Comparison of ENCODE assay signal across 24 cellular contexts in genomic region chr15:69089258-69089657, GRCh38.
A peak's percentile ranks its signal among the peaks of the same experiment; 100 is the strongest.
DNase-seq lines count a peak whose midpoint lies in the region; ATAC-seq and TF ChIP-seq lines count a peak whose summit lies in the region.
"Had no signal": no experiment of that assay in that cellular context is flagged by ENCODE, and none has a peak within 500 bp of the region (broad histone marks: within the 10 kb centered on the region; RNA-seq: fewer than 3 reads in every experiment).

No MANE protein-coding gene starts in this region.

- ATAC-seq in WTC11 (no peak), HG03457 (IDR thresholded peaks at IDR 0.05; ENCODE audit: unreplicated experiment) (no peak), HG03521 (IDR thresholded peaks at IDR 0.05; ENCODE audit: unreplicated experiment) (no peak)
- ATAC-seq: A549, GM12878, Panc1 had no signal

- TF ChIP-seq CTCF in HEK293 (tag by site-specific recombination; IDR thresholded peaks at IDR 0.05): no peak
- no peak for TF ChIP-seq CTCF in WTC11 (IDR thresholded peaks at IDR 0.05)

- peak overlapping the region; percentile 49 for H3K4me3 Mint-ChIP-seq in WTC11
- H3K4me3 Mint-ChIP-seq: B cell; CD4-positive, alpha-beta T cell had no signal

- H3K27ac ChIP-seq in BLaER1 treated with 17β-estradiol and CSF1 and Interleukin-3, amounts not matched to agents 10 nM and 100 nM: no peak overlapping the region
- H3K27ac ChIP-seq in HEK293 (ENCODE audit: extremely low read depth, low read depth, low read length) (no peak overlapping the region), iPS-18a (ENCODE audit: low read length) (no peak overlapping the region)

- no peak for DNase-seq in WTC11 (ENCODE audit: low spot score)
- DNase-seq in CD1c-positive myeloid dendritic cell (ENCODE audit: extremely low spot score): no peak
- DNase-seq in stimulated activated CD4-positive, alpha-beta T cell treated with anti-CD3 and anti-CD28 coated beads, Interleukin-4, amount 100 ng/mL, for 24 hours: no peak
- DNase-seq: CD4-positive, alpha-beta T cell; COR-L47; DND-41; HCEC 1CT; KBM-7; NCI-H1092; NCI-H1694; NCI-H2171 treated with DMSO at 0.1 percent for 48 hours; NCI-H446; NK-92 treated with Interleukin-12 subunit alpha and Interleukin-12 subunit beta, amount 100 ng/mL, for 24 hours; SIG-M5; SK-N-SH had no signal

- H3K27ac Mint-ChIP-seq in WTC11: peak overlapping the region; percentile 99
- H3K27ac Mint-ChIP-seq: B cell; CD4-positive, alpha-beta T cell had no signal

- H4K20me1 ChIP-seq in BLaER1 treated with 17β-estradiol and CSF1 and Interleukin-3, amounts not matched to agents 10 nM and 100 nM: no peaks in the 10 kb centered on the region

- no peak overlapping the region for H3K4me3 ChIP-seq in BLaER1 treated with 17β-estradiol and CSF1 and Interleukin-3, amounts not matched to agents 10 nM and 100 nM
- H3K4me3 ChIP-seq in HEK293 (ENCODE audit: low read depth, low read length) (no peak overlapping the region), iPS-18a (ENCODE audit: low read length) (peak overlapping the region; percentile 26)
- H3K4me3 ChIP-seq: A549, GM12878 had no signal

- H3K4me2 ChIP-seq in BLaER1 treated with 17β-estradiol and CSF1 and Interleukin-3, amounts not matched to agents 10 nM and 100 nM: peak overlapping the region in 7 of 11 experiments; percentile 71 to 95 (median 82); a peak in 10 of 22 replicates
- H3K4me2 ChIP-seq: A549, SK-N-SH had no signal

- H3K9ac ChIP-seq in BLaER1 treated with 17β-estradiol and CSF1 and Interleukin-3, amounts not matched to agents 10 nM and 100 nM: no peak overlapping the region
- no peak overlapping the region for H3K9ac ChIP-seq in iPS-18a (ENCODE audit: low read length)
- H3K9ac ChIP-seq: SK-N-SH had no signal

- peaks cover 15% of the 10 kb centered on the region for H3K27me3 Mint-ChIP-seq in WTC11 (ENCODE audit: low read depth)

- H3K27me3 ChIP-seq in BLaER1 treated with 17β-estradiol and CSF1 and Interleukin-3, amounts not matched to agents 10 nM and 100 nM: no peaks in the 10 kb centered on the region
- peaks cover 17% of the 10 kb centered on the region for H3K27me3 ChIP-seq in iPS-18a (ENCODE audit: control insufficient read depth, insufficient read depth, low read length)

- H3K4me1 Mint-ChIP-seq in WTC11: peaks cover 98% of the 10 kb centered on the region
- H3K4me1 Mint-ChIP-seq: B cell had no signal

- CTCF ChIA-PET in HEK293 (lab: Yijun Ruan, JAX) (interaction anchor here (0.6 kb wide), 1 partner anchor 592 kb away, joined by 3 read pairs; no protein-coding TSS in a partner anchor), WTC11 (lab: Charles Lee) (interaction anchor here (1.0 to 1.8 kb wide), 8 partner anchors 14 to 535 kb away, joined by 3 to 5 read pairs (median 4); no protein-coding TSS in a partner anchor)

- no peaks in the 10 kb centered on the region for H3K36me3 Mint-ChIP-seq in WTC11

- POLR2A ChIA-PET in HEK293 (lab: Yijun Ruan, JAX) (no interaction called here), WTC11 (lab: Charles Lee) (interaction anchor here (0.8 to 1.0 kb wide), 2 partner anchors 9 to 11 kb away, joined by 3 read pairs; no protein-coding TSS in a partner anchor)

- no peaks in the 10 kb centered on the region for H3K9me3 Mint-ChIP-seq in WTC11
- H3K9me3 Mint-ChIP-seq: CD4-positive, alpha-beta T cell had no signal

- no peaks in the 10 kb centered on the region; a peak in 1 of 22 replicates for H3K9me3 ChIP-seq in BLaER1 treated with 17β-estradiol and CSF1 and Interleukin-3, amounts not matched to agents 10 nM and 100 nM (replicated peaks in 1 of 11)
- H3K9me3 ChIP-seq in HEK293 (ENCODE audit: control insufficient read depth, insufficient read depth, low read depth, low read length): no peaks in the 10 kb centered on the region
- no peaks in the 10 kb centered on the region for H3K9me3 ChIP-seq in iPS-18a (ENCODE audit: control insufficient read depth, low read depth, low read length)
- H3K9me3 ChIP-seq: A549, SK-N-SH had no signal

- H3K36me3 ChIP-seq in BLaER1 treated with 17β-estradiol and CSF1 and Interleukin-3, amounts not matched to agents 10 nM and 100 nM: no peaks in the 10 kb centered on the region
- H3K36me3 ChIP-seq in HEK293 (ENCODE audit: control insufficient read depth in 2 of 2, insufficient read depth in 1 of 2, low read length in 2 of 2): no peaks in the 10 kb centered on the region
- H3K36me3 ChIP-seq in iPS-18a (ENCODE audit: control insufficient read depth, low read depth, low read length): no peaks in the 10 kb centered on the region

- H3K4me1 ChIP-seq in BLaER1 treated with 17β-estradiol and CSF1 and Interleukin-3, amounts not matched to agents 10 nM and 100 nM: peaks cover 10 to 62% (median 44%) of the 10 kb centered on the region in 10 experiments; a peak in 19 of 20 replicates
- H3K4me1 ChIP-seq in HEK293 (ENCODE audit: control insufficient read depth, insufficient read depth, low read length) (peaks cover 30% of the 10 kb centered on the region), iPS-18a (ENCODE audit: control insufficient read depth, low read depth, low read length) (peaks cover 85% of the 10 kb centered on the region)

TF ChIP-seq in HEK293, 187 proteins besides CTCF, POLR2A, EP300 and RAD21:
- peak; percentile 24; the same call in 1 of the 2 replicates for TF ChIP-seq ZNF223 (tag by site-specific recombination; IDR thresholded peaks at IDR 0.05)
- no peak for TF ChIP-seq ZNF837 (tag by site-specific recombination; IDR thresholded peaks at IDR 0.05)
- peak; percentile 20; the same call in 1 of the 2 replicates for TF ChIP-seq ZIC2 (tag by site-specific recombination; IDR thresholded peaks at IDR 0.05)

TF ChIP-seq in WTC11, 78 proteins besides CTCF, POLR2A, EP300 and RAD21:
- no peak for TF ChIP-seq MLX (CRISPR knock-in tag; IDR thresholded peaks at IDR 0.05)
- TF ChIP-seq ZNF219 (CRISPR knock-in tag; IDR thresholded peaks at IDR 0.05; ENCODE audit: borderline replicate concordance): peak; percentile 51; the same call in 1 of the 2 replicates
- 0 out of 2 replicates have a peak, but pooled peaks have one; percentile 23 for TF ChIP-seq SP1 (CRISPR knock-in tag; conservative IDR thresholded peaks at IDR 0.05)
- no peak for TF ChIP-seq KAT7 (CRISPR knock-in tag; IDR thresholded peaks at IDR 0.05; ENCODE audit: borderline replicate concordance)
- TF ChIP-seq PRRX2 (CRISPR knock-in tag; IDR thresholded peaks at IDR 0.05): no peak
- peak; percentile 82 for TF ChIP-seq ETV6 (CRISPR knock-in tag; IDR thresholded peaks at IDR 0.05)
- TF ChIP-seq E2F4 (CRISPR knock-in tag; IDR thresholded peaks at IDR 0.05; ENCODE audit: borderline replicate concordance, low read depth): no peak
- peak; percentile 58; the same call in 1 of the 2 replicates for TF ChIP-seq ZBTB43 (CRISPR knock-in tag; IDR thresholded peaks at IDR 0.05)
- TF ChIP-seq FOXP4 (CRISPR knock-in tag; IDR thresholded peaks at IDR 0.05): peak; percentile 88; the same call in 1 of the 2 replicates
- no peak for TF ChIP-seq GRHL2 (CRISPR knock-in tag; IDR thresholded peaks at IDR 0.05; ENCODE audit: insufficient replicate concordance, severe bottlenecking)
- TF ChIP-seq NFE2L1 (CRISPR knock-in tag; IDR thresholded peaks at IDR 0.05): peak; percentile 73; the same call in 1 of the 2 replicates
- TF ChIP-seq TEAD1 (CRISPR knock-in tag; IDR thresholded peaks at IDR 0.05): peak; percentile 92
- no peak for TF ChIP-seq TEAD4 (CRISPR knock-in tag; IDR thresholded peaks at IDR 0.05)
- no peak for TF ChIP-seq ZNF317 (CRISPR knock-in tag; IDR thresholded peaks at IDR 0.05; ENCODE audit: borderline replicate concordance, low read depth)
- TF ChIP-seq ZNF423 (CRISPR knock-in tag; IDR thresholded peaks at IDR 0.05): peak; percentile 92
- TF ChIP-seq FOXK1 (CRISPR knock-in tag; IDR thresholded peaks at IDR 0.05): peak; percentile 82; the same call in 1 of the 2 replicates
